ENCODE assay signal across 15 cellular contexts in genomic region chr1:163824006-163824405, GRCh38.
DNase-seq lines count a peak whose midpoint lies in the region; ATAC-seq and TF ChIP-seq lines count a peak whose summit lies in the region.
"Had no signal": no experiment of that assay in that cellular context is flagged by ENCODE, and none has a peak within 500 bp of the region (broad histone marks: within the 10 kb centered on the region; RNA-seq: fewer than 3 reads in every experiment).

No MANE protein-coding gene starts in this region.

- no CpG with 5 or more reads among the region's 1 CpG for WGBS in IMR-90 (ENCODE audit: extremely low coverage in 2 of 2, insufficient read length in 1 of 2), 2 experiments

- no peak overlapping the region for H2BK15ac ChIP-seq in IMR-90 (ENCODE audit: low read depth, low read length)

- no peak overlapping the region for H2BK5ac ChIP-seq in IMR-90 (ENCODE audit: low read depth, low read length, poor library complexity, severe bottlenecking)

- no TSS peak for BruUV-seq in IMR-90 (replicated peaks; lab: Mats Ljungman, UMichigan)

- H3K9me3 ChIP-seq in IMR-90 (ENCODE audit: control insufficient read depth, insufficient read depth, low read length), result no peaks in the 10 kb centered on the region

- no peak overlapping the region for H2AFZ ChIP-seq in IMR-90 (replicated peaks; ENCODE audit: low read length, poor library complexity)

- no peak overlapping the region for H3K27ac ChIP-seq in IMR-90 (ENCODE audit: insufficient read depth, low read length)

- H3K4me1 ChIP-seq in IMR-90 (ENCODE audit: control insufficient read depth, insufficient read depth, low read length), result no peaks in the 10 kb centered on the region

- H3K4me2 ChIP-seq in IMR-90 (ENCODE audit: low read depth, low read length), result no peak overlapping the region

- H3K27me3 ChIP-seq in IMR-90 (ENCODE audit: control insufficient read depth, insufficient read depth, low read length), result no peaks in the 10 kb centered on the region

- H4K5ac ChIP-seq in IMR-90 (ENCODE audit: low read depth, low read length), result no peak overlapping the region

- DNase-seq in AG04449 (ENCODE audit: low read depth, low spot score) (peak; percentile 71), IMR-90 (peak; percentile 43), dedifferentiated amniotic fluid mesenchymal stem cell (ENCODE audit: extremely low spot score) (peak; percentile 38), hepatic stellate cell (ENCODE audit: low spot score) (peak; percentile 12), NCI-H774 (lab: John Stamatoyannopoulos, UW) (no peak), NOMO-1 treated with dmso at 0.1 percent for 144 hours (lab: John Stamatoyannopoulos, UW; ENCODE audit: unreplicated experiment) (no peak), GDM1 (lab: John Stamatoyannopoulos, UW) (no peak)
- DNase-seq in stimulated activated CD4-positive, alpha-beta T cell treated with anti-CD3 and anti-CD28 coated beads, Interleukin-1b, Interleukin-23, amount 100 ng/mL, for 48 hours, result no peak
- DNase-seq: activated CD4-positive, alpha-beta T cell treated with anti-CD3 and anti-CD28 coated beads, Interleukin-2, amount 50 U/mL, for 48 hours; caudate nucleus; NCI-H1417 treated with DMSO at 0.1 percent for 48 hours; occipital lobe; SHP77; stimulated activated CD4-positive, alpha-beta T cell treated with anti-CD3 and anti-CD28 coated beads, Interleukin-15, amount 100 ng/mL, for 24 hours had no signal

- H3K79me1 ChIP-seq in IMR-90 (ENCODE audit: low read depth in 1 of 2, low read length in 2 of 2), result no peaks in the 10 kb centered on the region

- in situ Hi-C loops in IMR-90 (cut with MboI; ENCODE audit: low sequenced_read_pairs), result no loop called here

- no peaks in the 10 kb centered on the region for H3K36me3 ChIP-seq in IMR-90 (ENCODE audit: control insufficient read depth, insufficient read depth, low read length)

- dilution Hi-C loops in IMR-90 (cut with HindIII; ENCODE audit: low sequenced_read_pairs, unreplicated experiment), result no loop called here

- H2AK9ac ChIP-seq in IMR-90 (replicated peaks; ENCODE audit: low read depth, low read length, poor library complexity), result no peak overlapping the region

- ATAC-seq in IMR-90 (ENCODE audit: low read depth), result no peak
- ATAC-seq: activated T-helper 17 cell treated with anti-CD3 and anti-CD28 coated beads, Interleukin-2, amount 50 U/mL, for 72 hours had no signal

- CTCF ChIA-PET in AG04449 (lab: Yijun Ruan, JAX), result no interaction called here
- CTCF ChIA-PET in IMR-90 (lab: Yijun Ruan, JAX), result interaction anchor here (0.6 kb wide), 1 partner anchor 65 kb away, joined by 3 read pairs; no protein-coding TSS in a partner anchor

- TF ChIP-seq CTCF in AG04449 (IDR thresholded peaks at IDR 0.05; ENCODE audit: insufficient read depth, low read length, missing control alignments) (no peak), IMR-90 (conservative IDR thresholded peaks at IDR 0.05; ENCODE audit: low read depth, low read length) (no peak)

- H3K9ac ChIP-seq in IMR-90 (ENCODE audit: low read depth, low read length), result no peak overlapping the region

- no peak for TF ChIP-seq RAD21 in IMR-90 (IDR thresholded peaks at IDR 0.05; ENCODE audit: low read length)

- no peak for TF ChIP-seq POLR2A in IMR-90 (IDR thresholded peaks at IDR 0.05; ENCODE audit: low read depth, low read length)

- H3K4me3 ChIP-seq in AG04449 (ENCODE audit: low read depth, low read length), result no peak overlapping the region
- no peak overlapping the region for H3K4me3 ChIP-seq in IMR-90 (ENCODE audit: insufficient read depth, low read depth, low read length)

- no peak overlapping the region for H3K18ac ChIP-seq in IMR-90 (ENCODE audit: low read depth, low read length)

- H3K23ac ChIP-seq in IMR-90 (ENCODE audit: low read depth, low read length), result no peak overlapping the region

- no peak overlapping the region for H3K4ac ChIP-seq in IMR-90 (ENCODE audit: low read depth, low read length)

- no peaks in the 10 kb centered on the region for H4K20me1 ChIP-seq in IMR-90 (ENCODE audit: insufficient read depth, low read length)

- no peak overlapping the region for H4K8ac ChIP-seq in IMR-90 (ENCODE audit: low read depth in 2 of 2, low read length in 2 of 2)

- H3K14ac ChIP-seq in IMR-90 (replicated peaks; ENCODE audit: low read depth, low read length), result no peak overlapping the region

- H3K56ac ChIP-seq in IMR-90 (ENCODE audit: extremely low read depth, insufficient read depth, low read length), result no peak overlapping the region

- H3K9me1 ChIP-seq in IMR-90 (ENCODE audit: insufficient read depth, low read length), result no peaks in the 10 kb centered on the region

- no peak overlapping the region for H4K91ac ChIP-seq in IMR-90 (ENCODE audit: insufficient read depth, low read depth, low read length)

- H2BK120ac ChIP-seq in IMR-90 (ENCODE audit: low read depth, low read length), result no peak overlapping the region

- intact Hi-C loops in IMR-90 (cut with micrococcal nuclease), result loop anchor here (5.0 to 10.0 kb wide), 3 partner anchors 803 to 1251 kb away; no protein-coding TSS in a partner anchor

- no peak overlapping the region for H2AK5ac ChIP-seq in IMR-90 (ENCODE audit: low read depth, low read length)

- POLR2A ChIA-PET in AG04449 (lab: Yijun Ruan, JAX), result no interaction called here
- POLR2A ChIA-PET in IMR-90 (lab: Charles Lee; ENCODE audit: unreplicated experiment), result no interaction called here

- H2BK20ac ChIP-seq in IMR-90 (ENCODE audit: low read depth, low read length), result no peak overlapping the region

TF ChIP-seq in IMR-90, 13 proteins besides CTCF, POLR2A, EP300 and RAD21:
- TF ChIP-seq BHLHE40 (IDR thresholded peaks at IDR 0.05; ENCODE audit: low read depth, low read length), result no peak
- TF ChIP-seq MXI1 (IDR thresholded peaks at IDR 0.05; ENCODE audit: borderline replicate concordance, low read depth, low read length), result no peak
- no peak for TF ChIP-seq CHD1 (IDR thresholded peaks at IDR 0.05; ENCODE audit: low read depth, low read length)

Comparison
In these comparisons a context has a peak if more than half of its experiments do, and no peak if none do; other contexts are left out.
1. DNase-seq: peak in AG04449 (single experiment), IMR-90 (single experiment), dedifferentiated amniotic fluid mesenchymal stem cell (single experiment) and hepatic stellate cell (single experiment); none in stimulated activated CD4-positive, alpha-beta T cell treated with anti-CD3 and anti-CD28 coated beads, Interleukin-1b, Interleukin-23, amount 100 ng/mL, for 48 hours (single experiment), NCI-H774 (single experiment), NOMO-1 treated with dmso at 0.1 percent for 144 hours (single experiment) and GDM1 (single experiment).